ENCODE assay signal across 17 cellular contexts in genomic region chr7:157552295-157552993, GRCh38.
DNase-seq lines count a peak whose midpoint lies in the region; ATAC-seq, FAIRE-seq and TF ChIP-seq lines count a peak whose summit lies in the region.
"Had no signal": no experiment of that assay in that cellular context is flagged by ENCODE, and none has a peak within 500 bp of the region (broad histone marks: within the 10 kb centered on the region; RNA-seq: fewer than 3 reads in every experiment).

No MANE protein-coding gene starts in this region.

- TF ChIP-seq CTCF in RWPE2 (IDR thresholded peaks at IDR 0.05; ENCODE audit: poor library complexity, severe bottlenecking) (no peak), kidney (IDR thresholded peaks at IDR 0.05; ENCODE audit: borderline replicate concordance, extremely low read depth, insufficient read depth) (no peak), osteocyte (IDR thresholded peaks at IDR 0.05) (no peak)

- no peak overlapping the region for H3K27ac ChIP-seq in RWPE2 (ENCODE audit: poor library complexity, severe bottlenecking)
- no peak overlapping the region for H3K27ac ChIP-seq in kidney (ENCODE audit: low read depth in 2 of 2, low read length in 2 of 2)

- no peaks in the 10 kb centered on the region for H3K9me3 Mint-ChIP-seq in osteocyte (ENCODE audit: unreplicated experiment)
- H3K9me3 Mint-ChIP-seq: CD4-positive, CD25-positive, alpha-beta regulatory T cell; H9 had no signal

- no peak overlapping the region for H3K27ac Mint-ChIP-seq in osteocyte (ENCODE audit: unreplicated experiment)
- H3K27ac Mint-ChIP-seq: B cell, H9 had no signal

- H3K4me1 ChIP-seq in RWPE2 (ENCODE audit: insufficient read depth, poor library complexity, severe bottlenecking) (no peaks in the 10 kb centered on the region), kidney (ENCODE audit: control insufficient read depth in 1 of 2, insufficient read depth in 1 of 2, low read depth in 1 of 2, low read length in 2 of 2) (no peaks in the 10 kb centered on the region)
- H3K4me1 ChIP-seq: Caco-2 had no signal

- no peaks in the 10 kb centered on the region for H3K36me3 Mint-ChIP-seq in osteocyte (ENCODE audit: unreplicated experiment)

- peaks cover 4% of the 10 kb centered on the region for H3K27me3 ChIP-seq in RWPE2 (ENCODE audit: insufficient read depth, poor library complexity, severe bottlenecking)

- intact Hi-C loops in kidney (cut with DNase I) (no loop called here), posterior vena cava (cut with DNase I) (no loop called here)

- H3K4me3 Mint-ChIP-seq in osteocyte (ENCODE audit: unreplicated experiment), result no peak overlapping the region
- H3K4me3 Mint-ChIP-seq: B cell; CD4-positive, CD25-positive, alpha-beta regulatory T cell; H9 had no signal

- no peaks in the 10 kb centered on the region for H3K36me3 ChIP-seq in RWPE2 (ENCODE audit: low read depth)
- H3K36me3 ChIP-seq in kidney (ENCODE audit: control insufficient read depth in 1 of 2, insufficient read depth in 2 of 2, low read length in 2 of 2), result no peaks in the 10 kb centered on the region

- no peak for FAIRE-seq in kidney (lab: Jason Lieb, UNC)
- FAIRE-seq: G401.6 had no signal

- no peak for ATAC-seq in RWPE2 (ENCODE audit: low read depth)

- no peak overlapping the region for H3K9ac ChIP-seq in kidney (ENCODE audit: low read length in 2 of 2)

- no peaks in the 10 kb centered on the region for H3K27me3 Mint-ChIP-seq in osteocyte (ENCODE audit: unreplicated experiment)
- H3K27me3 Mint-ChIP-seq: B cell; CD4-positive, CD25-positive, alpha-beta regulatory T cell had no signal

- DNase-seq in activated effector memory CD4-positive, alpha-beta T cell treated with anti-CD3 and anti-CD28 coated beads, Interleukin-2, amount 50 U/mL, for 16 hours, result peak; percentile 44
- DNase-seq in activated effector memory CD4-positive, alpha-beta T cell treated with Interleukin-2 at 50 U/mL for 16 hours, result no peak
- DNase-seq in RWPE2 (ENCODE audit: low spot score) (peak; percentile 34), kidney (peak; percentile 32), posterior vena cava (ENCODE audit: low spot score) (peak; percentile 43), NCI-H2081 treated with DMSO at 0.1 percent for 48 hours (lab: John Stamatoyannopoulos, UW) (no peak), NCI-H748 treated with DMSO at 0.1 percent for 48 hours (lab: John Stamatoyannopoulos, UW) (no peak), osteocyte (ENCODE audit: extremely low spot score, unreplicated experiment) (no peak)
- DNase-seq: CD4-positive, CD25-positive, alpha-beta regulatory T cell; H9; KG1; NCI-H1105 treated with DMSO at 0.1 percent for 48 hours; NCI-H1694; NCI-H510A treated with DMSO at 0.1 percent for 48 hours had no signal

- H3K4me1 Mint-ChIP-seq in osteocyte (ENCODE audit: unreplicated experiment), result no peaks in the 10 kb centered on the region
- H3K4me1 Mint-ChIP-seq: B cell; CD4-positive, CD25-positive, alpha-beta regulatory T cell had no signal

- H3K4me3 ChIP-seq in RWPE2 (ENCODE audit: severe bottlenecking) (no peak overlapping the region), kidney (ENCODE audit: low read length in 2 of 2) (no peak overlapping the region)

- H3K9me3 ChIP-seq in RWPE2 (ENCODE audit: severe bottlenecking) (peaks cover 4% of the 10 kb centered on the region), kidney (ENCODE audit: control insufficient read depth in 1 of 2, low read length in 2 of 2) (no peaks in the 10 kb centered on the region)
- H3K9me3 ChIP-seq: Caco-2 had no signal

Comparison
In these comparisons a context has a peak if more than half of its experiments do, and no peak if none do; other contexts are left out.
1. DNase-seq: peak in activated effector memory CD4-positive, alpha-beta T cell treated with anti-CD3 and anti-CD28 coated beads, Interleukin-2, amount 50 U/mL, for 16 hours (single experiment), RWPE2 (single experiment), kidney (single experiment) and posterior vena cava (single experiment); none in activated effector memory CD4-positive, alpha-beta T cell treated with Interleukin-2 at 50 U/mL for 16 hours (single experiment), NCI-H2081 treated with DMSO at 0.1 percent for 48 hours (single experiment), NCI-H748 treated with DMSO at 0.1 percent for 48 hours (single experiment) and osteocyte (single experiment).